In genomic region chr7:101166603-101166908, GRCh38 we compare ENCODE assay signal across 2 cellular contexts.
A peak's percentile ranks its signal among the peaks of the same experiment; 100 is the strongest.
TF ChIP-seq lines count a peak whose summit lies in the region.

No MANE protein-coding gene starts in this region.

TF ChIP-seq in SK-N-SH, 30 proteins besides CTCF, POLR2A, EP300 and RAD21 (continued from another document):
- TF ChIP-seq RCOR1 (IDR thresholded peaks at IDR 0.05; ENCODE audit: low read length): peak; percentile 40; the same call in 1 of the 2 replicates
TF ChIP-seq in SK-N-SH: peak in this region for 2.

TF ChIP-seq in SK-N-SH treated with all-trans-retinoic acid at 6 μM for 48 hours, 23 proteins besides CTCF, POLR2A, EP300 and RAD21 (continued from another document):
- TF ChIP-seq TCF4 (CRISPR knock-in tag; IDR thresholded peaks at IDR 0.05; ENCODE audit: borderline replicate concordance) (no peak), CSDC2 (CRISPR knock-in tag; IDR thresholded peaks at IDR 0.05) (no peak), BACH2 (CRISPR knock-in tag; IDR thresholded peaks at IDR 0.05; ENCODE audit: borderline replicate concordance) (no peak), TOX (CRISPR knock-in tag; IDR thresholded peaks at IDR 0.05; ENCODE audit: borderline replicate concordance) (no peak), ZFP30 (CRISPR knock-in tag; IDR thresholded peaks at IDR 0.05) (no peak), ISL1 (CRISPR knock-in tag; IDR thresholded peaks at IDR 0.05) (no peak), ESRRG (CRISPR knock-in tag; IDR thresholded peaks at IDR 0.05) (no peak), OSR1 (CRISPR knock-in tag; IDR thresholded peaks at IDR 0.05) (no peak), ZNF70 (CRISPR knock-in tag; IDR thresholded peaks at IDR 0.05) (no peak), ZC3H10 (CRISPR knock-in tag; IDR thresholded peaks at IDR 0.05) (no peak), POU6F1 (CRISPR knock-in tag; IDR thresholded peaks at IDR 0.05; ENCODE audit: borderline replicate concordance, low read depth) (no peak), ZNF8 (CRISPR knock-in tag; IDR thresholded peaks at IDR 0.05) (no peak)
- TF ChIP-seq, protein P1, sequence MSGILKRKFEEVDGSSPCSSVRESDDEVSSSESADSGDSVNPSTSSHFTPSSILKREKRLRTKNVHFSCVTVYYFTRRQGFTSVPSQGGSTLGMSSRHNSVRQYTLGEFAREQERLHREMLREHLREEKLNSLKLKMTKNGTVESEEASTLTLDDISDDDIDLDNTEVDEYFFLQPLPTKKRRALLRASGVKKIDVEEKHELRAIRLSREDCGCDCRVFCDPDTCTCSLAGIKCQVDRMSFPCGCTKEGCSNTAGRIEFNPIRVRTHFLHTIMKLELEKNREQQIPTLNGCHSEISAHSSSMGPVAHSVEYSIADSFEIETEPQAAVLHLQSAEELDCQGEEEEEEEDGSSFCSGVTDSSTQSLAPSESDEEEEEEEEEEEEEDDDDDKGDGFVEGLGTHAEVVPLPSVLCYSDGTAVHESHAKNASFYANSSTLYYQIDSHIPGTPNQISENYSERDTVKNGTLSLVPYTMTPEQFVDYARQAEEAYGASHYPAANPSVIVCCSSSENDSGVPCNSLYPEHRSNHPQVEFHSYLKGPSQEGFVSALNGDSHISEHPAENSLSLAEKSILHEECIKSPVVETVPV (CRISPR knock-in tag; IDR thresholded peaks at IDR 0.05): no peak
- TF ChIP-seq, protein P2, sequence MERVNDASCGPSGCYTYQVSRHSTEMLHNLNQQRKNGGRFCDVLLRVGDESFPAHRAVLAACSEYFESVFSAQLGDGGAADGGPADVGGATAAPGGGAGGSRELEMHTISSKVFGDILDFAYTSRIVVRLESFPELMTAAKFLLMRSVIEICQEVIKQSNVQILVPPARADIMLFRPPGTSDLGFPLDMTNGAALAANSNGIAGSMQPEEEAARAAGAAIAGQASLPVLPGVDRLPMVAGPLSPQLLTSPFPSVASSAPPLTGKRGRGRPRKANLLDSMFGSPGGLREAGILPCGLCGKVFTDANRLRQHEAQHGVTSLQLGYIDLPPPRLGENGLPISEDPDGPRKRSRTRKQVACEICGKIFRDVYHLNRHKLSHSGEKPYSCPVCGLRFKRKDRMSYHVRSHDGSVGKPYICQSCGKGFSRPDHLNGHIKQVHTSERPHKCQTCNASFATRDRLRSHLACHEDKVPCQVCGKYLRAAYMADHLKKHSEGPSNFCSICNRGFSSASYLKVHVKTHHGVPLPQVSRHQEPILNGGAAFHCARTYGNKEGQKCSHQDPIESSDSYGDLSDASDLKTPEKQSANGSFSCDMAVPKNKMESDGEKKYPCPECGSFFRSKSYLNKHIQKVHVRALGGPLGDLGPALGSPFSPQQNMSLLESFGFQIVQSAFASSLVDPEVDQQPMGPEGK (CRISPR knock-in tag; IDR thresholded peaks at IDR 0.05; ENCODE audit: borderline replicate concordance): no peak
TF ChIP-seq in SK-N-SH treated with all-trans-retinoic acid at 6 μM for 48 hours: peak in this region for 0.
